8 cellular contexts compared by ENCODE assay signal in genomic region chr7:41979834-41980307, GRCh38.
A peak's percentile ranks its signal among the peaks of the same experiment; 100 is the strongest.
DNase-seq lines count a peak whose midpoint lies in the region; ATAC-seq, FAIRE-seq and TF ChIP-seq lines count a peak whose summit lies in the region.

No MANE protein-coding gene starts in this region.

- H2AFZ ChIP-seq in K562 (ENCODE audit: low read depth, low read length): no peak overlapping the region

- H3K9ac ChIP-seq in K562 (ENCODE audit: insufficient read depth in 1 of 2, low read depth in 2 of 2, low read length in 2 of 2): no peak overlapping the region

- H3K9me3 ChIP-seq in K562 (replicated peaks; ENCODE audit: control insufficient read depth, insufficient read depth, low read depth, low read length): no peaks in the 10 kb centered on the region
- no peaks in the 10 kb centered on the region for H3K9me3 ChIP-seq in left lung

- POLR2A ChIA-PET in K562 (lab: Yijun Ruan, JAX): no interaction called here

- TF ChIP-seq RAD21 in K562 (CRISPR knock-in tag; conservative IDR thresholded peaks at IDR 0.05 in 1 of 2, IDR thresholded peaks at IDR 0.05 in 1 of 2): peak in 1 of 2 experiments; percentile 38; a peak in 2 of 4 replicates

- H3K4me1 ChIP-seq in K562 (replicated peaks in 1 of 2; ENCODE audit: control insufficient read depth in 2 of 2, insufficient read depth in 2 of 2, low read length in 2 of 2): no peaks in the 10 kb centered on the region
- H3K4me1 ChIP-seq in left lung: peaks cover under 1 to 12% of the 10 kb centered on the region in 2 donors

- no peak for TF ChIP-seq POLR2A in K562 (conservative IDR thresholded peaks at IDR 0.05)

- ATAC-seq in K562 (peak; percentile 64), left lung (peak; percentile 50), esophagus mucosa (no peak)

- H3K36me3 ChIP-seq in K562 (ENCODE audit: control insufficient read depth, insufficient read depth, low read length) (no peaks in the 10 kb centered on the region), left lung (no peaks in the 10 kb centered on the region)

- intact Hi-C loops in K562 (cut with micrococcal nuclease) (no loop called here), left lung (cut with DNase I) (no loop called here)

- in situ Hi-C loops in K562 (cut with MboI): no loop called here

- no TSS peak for BruUV-seq in K562 (replicated peaks; lab: Mats Ljungman, UMichigan)

- no peaks in the 10 kb centered on the region for H3K79me2 ChIP-seq in K562 (ENCODE audit: control insufficient read depth, insufficient read depth, low read length)

- DNase-seq in D341Med (ENCODE audit: low spot score) (peak; percentile 42), HTR-8/SVneo (ENCODE audit: insufficient read length, low spot score) (peak; percentile 30), K562 (ENCODE audit: extremely low read depth in 1 of 4, low spot score in 3 of 4) (peak; percentile 14 to 20 (median 14)), left lung (no peak), ecto neural progenitor cell (ENCODE audit: low spot score) (no peak), DMS153 treated with DMSO at 0.1 percent for 48 hours (lab: John Stamatoyannopoulos, UW; ENCODE audit: unreplicated experiment) (no peak)
- DNase-seq in stimulated activated CD4-positive, alpha-beta T cell treated with anti-CD3 and anti-CD28 coated beads, Interleukin-2, amount 100 ng/mL, for 48 hours: no peak

- TF ChIP-seq CTCF in K562 (IDR thresholded peaks at IDR 0.05 in 2 of 3, conservative IDR thresholded peaks at IDR 0.05 in 1 of 3; ENCODE audit: insufficient read depth in 2 of 3, low read depth in 1 of 3, low read length in 3 of 3): peak; percentile 42 to 65 (median 50); a peak in 5 of 6 replicates
- peak; percentile 63 to 65 for TF ChIP-seq CTCF in left lung (IDR thresholded peaks at IDR 0.05)

- H4K20me1 ChIP-seq in K562 (replicated peaks; ENCODE audit: control insufficient read depth, insufficient read depth, low read length): no peaks in the 10 kb centered on the region; the same call in 1 of the 2 replicates

- H3K4me3 ChIP-seq in K562 (no peak overlapping the region), left lung (no peak overlapping the region)

- no peaks in the 10 kb centered on the region for H3K9me1 ChIP-seq in K562 (ENCODE audit: control insufficient read depth, insufficient read depth, low read length)

- H3K4me2 ChIP-seq in K562 (ENCODE audit: insufficient read depth, low read length): no peak overlapping the region

- no peak for FAIRE-seq in HTR-8/SVneo (lab: Jason Lieb, UNC)
- FAIRE-seq in K562 (lab: Jason Lieb, UNC): peak; percentile 77

- no peak overlapping the region for H3K27ac ChIP-seq in K562 (ENCODE audit: extremely low read depth, low read depth, low read length)
- no peak overlapping the region for H3K27ac ChIP-seq in left lung

- CTCF ChIA-PET in K562 (lab: Yijun Ruan, JAX; ENCODE audit: low intra/inter-chr PET ratio): interaction anchor here (1.0 kb wide), 1 partner anchor 863 kb away, joined by 3 read pairs; no protein-coding TSS in a partner anchor

- WGBS in K562 (ENCODE audit: insufficient coverage, low coverage, missing lambda C conversion rate): 0% methylated on average over 6 of the region's 6 CpGs

- TF ChIP-seq EP300 in K562 (IDR thresholded peaks at IDR 0.05; ENCODE audit: low read length): no peak

- H3K27me3 ChIP-seq in K562 (ENCODE audit: control insufficient read depth in 2 of 2, insufficient read depth in 2 of 2, low read length in 2 of 2): peaks cover 2 to 4% of the 10 kb centered on the region in 2 experiments; a peak in 2 of 5 replicates
- no peaks in the 10 kb centered on the region for H3K27me3 ChIP-seq in left lung

TF ChIP-seq in K562, 482 proteins besides CTCF, POLR2A, EP300 and RAD21:
- TF ChIP-seq ZBTB34 (CRISPR knock-in tag; IDR thresholded peaks at IDR 0.05): no peak
- TF ChIP-seq CCAR2 (IDR thresholded peaks at IDR 0.05; ENCODE audit: low read depth, low read length): no peak
- no peak for TF ChIP-seq FUS (optimal IDR thresholded peaks at IDR 0.05; ENCODE audit: low read depth, low read length)
- no peak for TF ChIP-seq MYBL2 (IDR thresholded peaks at IDR 0.05; ENCODE audit: low read depth)
- no peak for TF ChIP-seq MYBL2 (CRISPR knock-in tag; IDR thresholded peaks at IDR 0.05; ENCODE audit: borderline replicate concordance)
- no peak for TF ChIP-seq BDP1 (IDR thresholded peaks at IDR 0.05; ENCODE audit: insufficient read depth, insufficient read length)
- no peak for TF ChIP-seq THAP7 (CRISPR knock-in tag; IDR thresholded peaks at IDR 0.05)
- no peak for TF ChIP-seq TOE1 (IDR thresholded peaks at IDR 0.05; ENCODE audit: borderline replicate concordance)
- TF ChIP-seq TOE1 (CRISPR knock-in tag; IDR thresholded peaks at IDR 0.05; ENCODE audit: borderline replicate concordance, low read depth): no peak
- TF ChIP-seq ARID3B (CRISPR knock-in tag; IDR thresholded peaks at IDR 0.05; ENCODE audit: borderline replicate concordance): no peak
- no peak for TF ChIP-seq PURB (CRISPR knock-in tag; IDR thresholded peaks at IDR 0.05; ENCODE audit: low read depth)
- TF ChIP-seq KDM5B (IDR thresholded peaks at IDR 0.05; ENCODE audit: insufficient replicate concordance, low read depth, low read length): no peak
- TF ChIP-seq CGGBP1 (CRISPR knock-in tag; IDR thresholded peaks at IDR 0.05): no peak
- TF ChIP-seq MBD2 (IDR thresholded peaks at IDR 0.05; ENCODE audit: borderline replicate concordance, low read depth): no peak
- TF ChIP-seq THRA (IDR thresholded peaks at IDR 0.05): no peak
- TF ChIP-seq ZNF121 (CRISPR knock-in tag; conservative IDR thresholded peaks at IDR 0.05): no peak
- TF ChIP-seq BRF1 (IDR thresholded peaks at IDR 0.05; ENCODE audit: borderline replicate concordance, extremely low read depth, insufficient read length): no peak
- TF ChIP-seq PHB (CRISPR knock-in tag; IDR thresholded peaks at IDR 0.05): no peak

Comparison
In these comparisons a context has a peak if more than half of its experiments do, and no peak if none do; other contexts are left out.
1. DNase-seq: peak in D341Med (single experiment), HTR-8/SVneo (single experiment) and K562 (4 of 4); none in left lung (0 of 2), ecto neural progenitor cell (single experiment), DMS153 treated with DMSO at 0.1 percent for 48 hours (single experiment) and stimulated activated CD4-positive, alpha-beta T cell treated with anti-CD3 and anti-CD28 coated beads, Interleukin-2, amount 100 ng/mL, for 48 hours (0 of 2).